In the genomic region with DNA sequence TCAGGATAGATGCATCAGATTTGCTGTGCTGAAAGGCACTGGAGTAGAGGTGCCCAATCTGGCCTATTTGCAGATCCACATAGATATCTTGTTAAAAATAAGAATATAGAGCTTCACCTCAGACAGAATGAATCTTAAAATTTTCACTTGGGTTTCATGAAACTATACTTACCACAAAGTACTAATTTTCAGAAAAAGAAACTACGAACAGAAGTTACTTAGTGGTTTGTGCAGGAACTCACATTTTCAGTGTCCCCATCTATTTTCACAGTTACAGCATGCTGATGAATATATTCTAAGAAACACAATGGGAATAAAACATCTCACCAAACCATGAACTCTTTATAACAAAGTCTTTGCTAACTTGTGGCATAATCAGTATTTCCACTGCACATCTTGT, we compare ENCODE assay signal across 15 cellular contexts.
DNase-seq lines count a peak whose midpoint lies in the region; ATAC-seq and TF ChIP-seq lines count a peak whose summit lies in the region.
"Had no signal": no experiment of that assay in that cellular context is flagged by ENCODE, and none has a peak within 500 bp of the region (broad histone marks: within the 10 kb centered on the region; RNA-seq: fewer than 3 reads in every experiment).

No MANE protein-coding gene starts in this region.

- DNase-seq in MM.1S (peak; percentile 44), activated T-cell treated with anti-CD3 and anti-CD28 coated beads for 4 hours (no peak), superior temporal gyrus (ENCODE audit: extremely low spot score) (no peak), lower leg skin (ENCODE audit: low spot score in 2 of 2) (no peak)
- DNase-seq: Caco-2; CD8-positive, alpha-beta memory T cell; DMS53; GF-D8; GM23248 had no signal

- H3K36me3 ChIP-seq in MM.1S (replicated peaks; ENCODE audit: insufficient read depth, low read length) = no peaks in the 10 kb centered on the region

- 89 to 90% methylated on average over 1 of the region's 1 CpG for WGBS in lower leg skin, 2 donors

- H2AFZ ChIP-seq in MM.1S (ENCODE audit: low read length) = no peak overlapping the region
- H2AFZ ChIP-seq: GM23248 had no signal

- H3K4me3 ChIP-seq in MM.1S (ENCODE audit: low read length) (no peak overlapping the region), lower leg skin (ENCODE audit: low read depth, poor library complexity, severe bottlenecking) (no peak overlapping the region)
- H3K4me3 ChIP-seq: A549, GM23248 had no signal

- H3K27ac ChIP-seq in MM.1S (ENCODE audit: low read length) = no peak overlapping the region
- H3K27ac ChIP-seq: A549, GM23248 had no signal

- H3K9me3 ChIP-seq in MM.1S (replicated peaks; ENCODE audit: insufficient read depth, low read length) = no peaks in the 10 kb centered on the region
- H3K9me3 ChIP-seq: A549, Caco-2 had no signal

- intact Hi-C loops in lower leg skin (cut with DNase I; ENCODE audit: low total_unique reads) = no loop called here

- TF ChIP-seq CTCF in MM.1S (IDR thresholded peaks at IDR 0.05; ENCODE audit: low read length) (no peak), lower leg skin (IDR thresholded peaks at IDR 0.05) (no peak)

- H3K9ac ChIP-seq in MM.1S (ENCODE audit: low read length) = no peak overlapping the region
- H3K9ac ChIP-seq: GM23248 had no signal

- H3F3A ChIP-seq in MM.1S (ENCODE audit: insufficient read depth, low read length) = peaks cover 7% of the 10 kb centered on the region; the same call in 1 of the 2 replicates

- H3K4me2 ChIP-seq in MM.1S (ENCODE audit: low read depth, low read length) = peak overlapping the region; percentile 46; the same call in 1 of the 2 replicates
- H3K4me2 ChIP-seq: A549 had no signal

- no peaks in the 10 kb centered on the region for H3K9me2 ChIP-seq in MM.1S (replicated peaks; ENCODE audit: insufficient read depth, low read length)

- ATAC-seq in GM18870 (IDR thresholded peaks at IDR 0.05; ENCODE audit: unreplicated experiment) (peak; percentile 60), GM19463 (IDR thresholded peaks at IDR 0.05; ENCODE audit: unreplicated experiment) (peak; percentile 57), GM21526 (IDR thresholded peaks at IDR 0.05; ENCODE audit: low FRiP score, unreplicated experiment) (no peak)
- ATAC-seq: A549, HCT116, HepG2 had no signal

- H4K20me1 ChIP-seq in MM.1S (ENCODE audit: insufficient read depth, low read length) = no peaks in the 10 kb centered on the region

- H3K27me3 ChIP-seq in MM.1S (replicated peaks; ENCODE audit: insufficient read depth, low read length) = no peaks in the 10 kb centered on the region

- peaks cover 8% of the 10 kb centered on the region; the same call in 1 of the 2 replicates for H3K4me1 ChIP-seq in MM.1S (ENCODE audit: low read length)
- H3K4me1 ChIP-seq: Caco-2 had no signal

- H3K79me2 ChIP-seq in MM.1S (ENCODE audit: low read length) = no peaks in the 10 kb centered on the region

- TF ChIP-seq POLR2A in lower leg skin (IDR thresholded peaks at IDR 0.05) = no peak
